1 cellular context compared by ENCODE assay signal in the genomic region with DNA sequence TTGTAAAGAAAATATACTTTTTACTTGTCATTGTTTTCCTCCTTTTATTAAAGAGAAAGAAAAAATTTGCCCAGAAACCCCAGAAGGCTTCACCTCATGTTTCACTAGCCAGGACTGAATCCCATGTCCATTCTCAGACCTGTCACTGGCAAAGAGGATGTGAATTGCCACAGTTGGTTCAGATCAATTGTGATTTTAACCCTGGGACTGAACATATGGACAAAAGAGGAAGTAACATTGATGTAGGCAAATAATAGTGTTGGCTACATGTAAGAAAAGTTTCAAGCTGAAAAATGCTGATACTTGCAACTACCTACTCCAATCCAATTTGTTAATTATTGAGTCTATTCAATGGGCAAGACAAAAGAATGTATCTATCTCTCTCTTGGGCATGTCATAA.
TF ChIP-seq lines count a peak whose summit lies in the region.

No MANE protein-coding gene starts in this region.

TF ChIP-seq in GM12878, 131 proteins besides CTCF, POLR2A, EP300 and RAD21:
- TF ChIP-seq, protein P1, sequence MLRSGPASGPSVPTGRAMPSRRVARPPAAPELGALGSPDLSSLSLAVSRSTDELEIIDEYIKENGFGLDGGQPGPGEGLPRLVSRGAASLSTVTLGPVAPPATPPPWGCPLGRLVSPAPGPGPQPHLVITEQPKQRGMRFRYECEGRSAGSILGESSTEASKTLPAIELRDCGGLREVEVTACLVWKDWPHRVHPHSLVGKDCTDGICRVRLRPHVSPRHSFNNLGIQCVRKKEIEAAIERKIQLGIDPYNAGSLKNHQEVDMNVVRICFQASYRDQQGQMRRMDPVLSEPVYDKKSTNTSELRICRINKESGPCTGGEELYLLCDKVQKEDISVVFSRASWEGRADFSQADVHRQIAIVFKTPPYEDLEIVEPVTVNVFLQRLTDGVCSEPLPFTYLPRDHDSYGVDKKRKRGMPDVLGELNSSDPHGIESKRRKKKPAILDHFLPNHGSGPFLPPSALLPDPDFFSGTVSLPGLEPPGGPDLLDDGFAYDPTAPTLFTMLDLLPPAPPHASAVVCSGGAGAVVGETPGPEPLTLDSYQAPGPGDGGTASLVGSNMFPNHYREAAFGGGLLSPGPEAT (IDR thresholded peaks at IDR 0.05; ENCODE audit: low read depth): no peak
- TF ChIP-seq, protein P2, sequence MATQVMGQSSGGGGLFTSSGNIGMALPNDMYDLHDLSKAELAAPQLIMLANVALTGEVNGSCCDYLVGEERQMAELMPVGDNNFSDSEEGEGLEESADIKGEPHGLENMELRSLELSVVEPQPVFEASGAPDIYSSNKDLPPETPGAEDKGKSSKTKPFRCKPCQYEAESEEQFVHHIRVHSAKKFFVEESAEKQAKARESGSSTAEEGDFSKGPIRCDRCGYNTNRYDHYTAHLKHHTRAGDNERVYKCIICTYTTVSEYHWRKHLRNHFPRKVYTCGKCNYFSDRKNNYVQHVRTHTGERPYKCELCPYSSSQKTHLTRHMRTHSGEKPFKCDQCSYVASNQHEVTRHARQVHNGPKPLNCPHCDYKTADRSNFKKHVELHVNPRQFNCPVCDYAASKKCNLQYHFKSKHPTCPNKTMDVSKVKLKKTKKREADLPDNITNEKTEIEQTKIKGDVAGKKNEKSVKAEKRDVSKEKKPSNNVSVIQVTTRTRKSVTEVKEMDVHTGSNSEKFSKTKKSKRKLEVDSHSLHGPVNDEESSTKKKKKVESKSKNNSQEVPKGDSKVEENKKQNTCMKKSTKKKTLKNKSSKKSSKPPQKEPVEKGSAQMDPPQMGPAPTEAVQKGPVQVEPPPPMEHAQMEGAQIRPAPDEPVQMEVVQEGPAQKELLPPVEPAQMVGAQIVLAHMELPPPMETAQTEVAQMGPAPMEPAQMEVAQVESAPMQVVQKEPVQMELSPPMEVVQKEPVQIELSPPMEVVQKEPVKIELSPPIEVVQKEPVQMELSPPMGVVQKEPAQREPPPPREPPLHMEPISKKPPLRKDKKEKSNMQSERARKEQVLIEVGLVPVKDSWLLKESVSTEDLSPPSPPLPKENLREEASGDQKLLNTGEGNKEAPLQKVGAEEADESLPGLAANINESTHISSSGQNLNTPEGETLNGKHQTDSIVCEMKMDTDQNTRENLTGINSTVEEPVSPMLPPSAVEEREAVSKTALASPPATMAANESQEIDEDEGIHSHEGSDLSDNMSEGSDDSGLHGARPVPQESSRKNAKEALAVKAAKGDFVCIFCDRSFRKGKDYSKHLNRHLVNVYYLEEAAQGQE (IDR thresholded peaks at IDR 0.05; ENCODE audit: low read depth, low read length): no peak
- TF ChIP-seq WRNIP1 (IDR thresholded peaks at IDR 0.05; ENCODE audit: borderline replicate concordance, low read depth, low read length) (no peak), KLF5 (IDR thresholded peaks at IDR 0.05; ENCODE audit: partially characterized antibody) (no peak), ZNF24 (IDR thresholded peaks at IDR 0.05) (no peak), ZNF274 (IDR thresholded peaks at IDR 0.05; ENCODE audit: insufficient read depth, insufficient read length) (no peak), GABPA (IDR thresholded peaks at IDR 0.05; ENCODE audit: low read depth) (no peak), ZBED1 (IDR thresholded peaks at IDR 0.05; ENCODE audit: borderline replicate concordance) (no peak), NFXL1 (IDR thresholded peaks at IDR 0.05; ENCODE audit: borderline replicate concordance) (no peak), TCF3 (IDR thresholded peaks at IDR 0.05; ENCODE audit: borderline replicate concordance, insufficient read depth, low read depth, low read length) (no peak), PAX8 (IDR thresholded peaks at IDR 0.05) (no peak), YY1 (IDR thresholded peaks at IDR 0.05; ENCODE audit: low read depth, low read length) (no peak)
- TF ChIP-seq, protein P3, sequence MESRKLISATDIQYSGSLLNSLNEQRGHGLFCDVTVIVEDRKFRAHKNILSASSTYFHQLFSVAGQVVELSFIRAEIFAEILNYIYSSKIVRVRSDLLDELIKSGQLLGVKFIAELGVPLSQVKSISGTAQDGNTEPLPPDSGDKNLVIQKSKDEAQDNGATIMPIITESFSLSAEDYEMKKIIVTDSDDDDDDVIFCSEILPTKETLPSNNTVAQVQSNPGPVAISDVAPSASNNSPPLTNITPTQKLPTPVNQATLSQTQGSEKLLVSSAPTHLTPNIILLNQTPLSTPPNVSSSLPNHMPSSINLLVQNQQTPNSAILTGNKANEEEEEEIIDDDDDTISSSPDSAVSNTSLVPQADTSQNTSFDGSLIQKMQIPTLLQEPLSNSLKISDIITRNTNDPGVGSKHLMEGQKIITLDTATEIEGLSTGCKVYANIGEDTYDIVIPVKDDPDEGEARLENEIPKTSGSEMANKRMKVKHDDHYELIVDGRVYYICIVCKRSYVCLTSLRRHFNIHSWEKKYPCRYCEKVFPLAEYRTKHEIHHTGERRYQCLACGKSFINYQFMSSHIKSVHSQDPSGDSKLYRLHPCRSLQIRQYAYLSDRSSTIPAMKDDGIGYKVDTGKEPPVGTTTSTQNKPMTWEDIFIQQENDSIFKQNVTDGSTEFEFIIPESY (IDR thresholded peaks at IDR 0.05): no peak
- TF ChIP-seq, protein P4, sequence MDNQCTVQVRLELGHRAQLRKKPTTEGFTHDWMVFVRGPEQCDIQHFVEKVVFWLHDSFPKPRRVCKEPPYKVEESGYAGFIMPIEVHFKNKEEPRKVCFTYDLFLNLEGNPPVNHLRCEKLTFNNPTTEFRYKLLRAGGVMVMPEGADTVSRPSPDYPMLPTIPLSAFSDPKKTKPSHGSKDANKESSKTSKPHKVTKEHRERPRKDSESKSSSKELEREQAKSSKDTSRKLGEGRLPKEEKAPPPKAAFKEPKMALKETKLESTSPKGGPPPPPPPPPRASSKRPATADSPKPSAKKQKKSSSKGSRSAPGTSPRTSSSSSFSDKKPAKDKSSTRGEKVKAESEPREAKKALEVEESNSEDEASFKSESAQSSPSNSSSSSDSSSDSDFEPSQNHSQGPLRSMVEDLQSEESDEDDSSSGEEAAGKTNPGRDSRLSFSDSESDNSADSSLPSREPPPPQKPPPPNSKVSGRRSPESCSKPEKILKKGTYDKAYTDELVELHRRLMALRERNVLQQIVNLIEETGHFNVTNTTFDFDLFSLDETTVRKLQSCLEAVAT (IDR thresholded peaks at IDR 0.05): no peak
